7 cellular contexts compared by ENCODE assay signal in genomic region chr5:126499742-126500396, GRCh38.
DNase-seq lines count a peak whose midpoint lies in the region; ATAC-seq and TF ChIP-seq lines count a peak whose summit lies in the region.

No MANE protein-coding gene starts in this region.

- peak; percentile 68 for ATAC-seq in GM21515 (IDR thresholded peaks at IDR 0.05; ENCODE audit: unreplicated experiment)

- H3K27me3 ChIP-seq in adipocyte (replicated peaks; ENCODE audit: control insufficient read depth, insufficient read depth, low read length) (no peaks in the 10 kb centered on the region), liver (ENCODE audit: control insufficient read depth in 4 of 4, insufficient read depth in 4 of 4, low read length in 3 of 4) (no peaks in the 10 kb centered on the region)

- H3K9me3 ChIP-seq in adipocyte (ENCODE audit: control insufficient read depth, low read length) (no peaks in the 10 kb centered on the region), liver (ENCODE audit: control insufficient read depth in 4 of 4, low read length in 3 of 4) (no peaks in the 10 kb centered on the region)

- TF ChIP-seq CTCF in GM12864 (IDR thresholded peaks at IDR 0.05; ENCODE audit: low read depth, low read length, missing control alignments): peak; percentile 74
- peak; percentile 55 for TF ChIP-seq CTCF in LNCAP (IDR thresholded peaks at IDR 0.05)
- peak; percentile 56 for TF ChIP-seq CTCF in liver (IDR thresholded peaks at IDR 0.05; ENCODE audit: low read depth, low read length, missing input control)

- H3K36me3 ChIP-seq in adipocyte (ENCODE audit: control insufficient read depth, insufficient read depth, low read length, severe bottlenecking): peaks cover 17% of the 10 kb centered on the region
- no peaks in the 10 kb centered on the region for H3K36me3 ChIP-seq in liver (ENCODE audit: control insufficient read depth in 4 of 4, insufficient read depth in 3 of 4, low read depth in 1 of 4, low read length in 3 of 4)

- peak; percentile 69 to 75 for TF ChIP-seq RAD21 in liver (IDR thresholded peaks at IDR 0.05)

- 92% methylated on average over 4 of the region's 4 CpGs for WGBS in liver

- H3K4me3 ChIP-seq in GM12864 (ENCODE audit: low read depth, low read length) (no peak overlapping the region), adipocyte (ENCODE audit: low read length) (no peak overlapping the region), liver (ENCODE audit: low read depth in 1 of 3, low read length in 3 of 3) (no peak overlapping the region)

- H3K9ac ChIP-seq in adipocyte (ENCODE audit: low read length) (no peak overlapping the region), liver (ENCODE audit: low read depth in 1 of 2, low read length in 2 of 2) (no peak overlapping the region)

- peaks cover 15% of the 10 kb centered on the region for H3K4me1 ChIP-seq in adipocyte (ENCODE audit: control insufficient read depth, insufficient read depth, low read length)
- H3K4me1 ChIP-seq in liver (ENCODE audit: control insufficient read depth in 4 of 4, insufficient read depth in 4 of 4, low read length in 3 of 4): peaks cover 0 to 8% (median 5%) of the 10 kb centered on the region in 4 donors

- no peak overlapping the region for H3K27ac ChIP-seq in liver (ENCODE audit: low read depth in 1 of 2, low read length in 2 of 2)

- DNase-seq in GM12864 (ENCODE audit: low read depth) (peak; percentile 46), adipocyte (ENCODE audit: low read depth) (peak; percentile 38), islet precursor cell (no peak), NCI-H187 (lab: John Stamatoyannopoulos, UW) (no peak)

TF ChIP-seq in liver, 16 proteins besides CTCF, POLR2A, EP300 and RAD21:
- no peak for TF ChIP-seq FOXA2 (IDR thresholded peaks at IDR 0.05)
- no peak for TF ChIP-seq EGR1 (IDR thresholded peaks at IDR 0.05; ENCODE audit: low read depth in 2 of 2)
- TF ChIP-seq, protein P1, sequence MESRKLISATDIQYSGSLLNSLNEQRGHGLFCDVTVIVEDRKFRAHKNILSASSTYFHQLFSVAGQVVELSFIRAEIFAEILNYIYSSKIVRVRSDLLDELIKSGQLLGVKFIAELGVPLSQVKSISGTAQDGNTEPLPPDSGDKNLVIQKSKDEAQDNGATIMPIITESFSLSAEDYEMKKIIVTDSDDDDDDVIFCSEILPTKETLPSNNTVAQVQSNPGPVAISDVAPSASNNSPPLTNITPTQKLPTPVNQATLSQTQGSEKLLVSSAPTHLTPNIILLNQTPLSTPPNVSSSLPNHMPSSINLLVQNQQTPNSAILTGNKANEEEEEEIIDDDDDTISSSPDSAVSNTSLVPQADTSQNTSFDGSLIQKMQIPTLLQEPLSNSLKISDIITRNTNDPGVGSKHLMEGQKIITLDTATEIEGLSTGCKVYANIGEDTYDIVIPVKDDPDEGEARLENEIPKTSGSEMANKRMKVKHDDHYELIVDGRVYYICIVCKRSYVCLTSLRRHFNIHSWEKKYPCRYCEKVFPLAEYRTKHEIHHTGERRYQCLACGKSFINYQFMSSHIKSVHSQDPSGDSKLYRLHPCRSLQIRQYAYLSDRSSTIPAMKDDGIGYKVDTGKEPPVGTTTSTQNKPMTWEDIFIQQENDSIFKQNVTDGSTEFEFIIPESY (IDR thresholded peaks at IDR 0.05): no peak
- no peak for TF ChIP-seq GABPA (IDR thresholded peaks at IDR 0.05 in 1 of 2, conservative IDR thresholded peaks at IDR 0.05 in 1 of 2)
- TF ChIP-seq RXRA (IDR thresholded peaks at IDR 0.05): no peak
- no peak for TF ChIP-seq MAX (IDR thresholded peaks at IDR 0.05)
- TF ChIP-seq ATF3 (IDR thresholded peaks at IDR 0.05): no peak
- TF ChIP-seq TAF1 (conservative IDR thresholded peaks at IDR 0.05): no peak
- TF ChIP-seq FOXA1 (IDR thresholded peaks at IDR 0.05): no peak
- TF ChIP-seq YY1 (IDR thresholded peaks at IDR 0.05): no peak
- no peak for TF ChIP-seq HNF4A (conservative IDR thresholded peaks at IDR 0.05)
- no peak for TF ChIP-seq JUND (IDR thresholded peaks at IDR 0.05)
- no peak for TF ChIP-seq SP1 (IDR thresholded peaks at IDR 0.05)
- TF ChIP-seq HNF4G (IDR thresholded peaks at IDR 0.05): no peak
- TF ChIP-seq, protein P2, sequence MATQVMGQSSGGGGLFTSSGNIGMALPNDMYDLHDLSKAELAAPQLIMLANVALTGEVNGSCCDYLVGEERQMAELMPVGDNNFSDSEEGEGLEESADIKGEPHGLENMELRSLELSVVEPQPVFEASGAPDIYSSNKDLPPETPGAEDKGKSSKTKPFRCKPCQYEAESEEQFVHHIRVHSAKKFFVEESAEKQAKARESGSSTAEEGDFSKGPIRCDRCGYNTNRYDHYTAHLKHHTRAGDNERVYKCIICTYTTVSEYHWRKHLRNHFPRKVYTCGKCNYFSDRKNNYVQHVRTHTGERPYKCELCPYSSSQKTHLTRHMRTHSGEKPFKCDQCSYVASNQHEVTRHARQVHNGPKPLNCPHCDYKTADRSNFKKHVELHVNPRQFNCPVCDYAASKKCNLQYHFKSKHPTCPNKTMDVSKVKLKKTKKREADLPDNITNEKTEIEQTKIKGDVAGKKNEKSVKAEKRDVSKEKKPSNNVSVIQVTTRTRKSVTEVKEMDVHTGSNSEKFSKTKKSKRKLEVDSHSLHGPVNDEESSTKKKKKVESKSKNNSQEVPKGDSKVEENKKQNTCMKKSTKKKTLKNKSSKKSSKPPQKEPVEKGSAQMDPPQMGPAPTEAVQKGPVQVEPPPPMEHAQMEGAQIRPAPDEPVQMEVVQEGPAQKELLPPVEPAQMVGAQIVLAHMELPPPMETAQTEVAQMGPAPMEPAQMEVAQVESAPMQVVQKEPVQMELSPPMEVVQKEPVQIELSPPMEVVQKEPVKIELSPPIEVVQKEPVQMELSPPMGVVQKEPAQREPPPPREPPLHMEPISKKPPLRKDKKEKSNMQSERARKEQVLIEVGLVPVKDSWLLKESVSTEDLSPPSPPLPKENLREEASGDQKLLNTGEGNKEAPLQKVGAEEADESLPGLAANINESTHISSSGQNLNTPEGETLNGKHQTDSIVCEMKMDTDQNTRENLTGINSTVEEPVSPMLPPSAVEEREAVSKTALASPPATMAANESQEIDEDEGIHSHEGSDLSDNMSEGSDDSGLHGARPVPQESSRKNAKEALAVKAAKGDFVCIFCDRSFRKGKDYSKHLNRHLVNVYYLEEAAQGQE (IDR thresholded peaks at IDR 0.05): no peak
- TF ChIP-seq NR2F2 (IDR thresholded peaks at IDR 0.05): no peak
TF ChIP-seq in liver: peak in this region for 0.

Comparison
In these comparisons a context has a peak if more than half of its experiments do, and no peak if none do; other contexts are left out.
1. DNase-seq: peak in GM12864 (single experiment) and adipocyte (single experiment); none in islet precursor cell (single experiment) and NCI-H187 (0 of 2).
2. Peak in every context shown above with its lines, with median percentiles within 50 percentile points of each other: CTCF ChIP-seq.